26 cellular contexts compared by ENCODE assay signal in genomic region chr12:66920205-66920604, GRCh38.
"Had no signal": no experiment of that assay in that cellular context is flagged by ENCODE, and none has a peak within 500 bp of the region (broad histone marks: within the 10 kb centered on the region; RNA-seq: fewer than 3 reads in every experiment).

No MANE protein-coding gene starts in this region.

- H3K27ac ChIP-seq: neutrophil, ovary, parathyroid adenoma, psoas muscle, right lobe of liver, sigmoid colon, stomach, thoracic aorta, thyroid gland, tibial nerve, upper lobe of right lung, uterus had no signal

- H3K4me3 ChIP-seq: ovary, psoas muscle, right lobe of liver, sigmoid colon, stomach, thoracic aorta, thyroid gland, tibial nerve, upper lobe of right lung, uterus had no signal

- H3K9me3 ChIP-seq: neutrophil, ovary, psoas muscle, right lobe of liver, sigmoid colon, stomach, thoracic aorta, thyroid gland, tibial nerve, upper lobe of right lung, uterus had no signal

- H2AFZ ChIP-seq: parathyroid adenoma had no signal

- H3K36me3 ChIP-seq: neutrophil, ovary, right lobe of liver, sigmoid colon, stomach, thoracic aorta, thyroid gland, tibial nerve, upper lobe of right lung, uterus had no signal

- H3K27me3 ChIP-seq: neutrophil, ovary, right lobe of liver, sigmoid colon, stomach, thyroid gland, tibial nerve, upper lobe of right lung, uterus had no signal

- DNase-seq: naive thymus-derived CD8-positive, alpha-beta T cell; nephron progenitor cell; nucleus accumbens; ovary; posterior cingulate gyrus; psoas muscle; right cardiac atrium; right lobe of liver; sigmoid colon; small intestine; stimulated activated CD4-positive, alpha-beta T cell treated with anti-CD3 and anti-CD28 coated beads, Interleukin-15, amount 100 ng/mL, for 24 hours; stimulated activated CD4-positive, alpha-beta T cell treated with anti-CD3 and anti-CD28 coated beads, Interleukin-2, amount 100 ng/mL, for 24 hours; stimulated activated CD4-positive, alpha-beta T cell treated with anti-CD3 and anti-CD28 coated beads, Interleukin-2, amount 100 ng/mL, for 48 hours; stimulated activated CD4-positive, alpha-beta T cell treated with anti-CD3 and anti-CD28 coated beads, Interleukin-4, amount 100 ng/mL, for 24 hours; stimulated activated naive B cell treated with anti-CD40 and anti-IgM and Interleukin-4, amounts not matched to agents 10 μg/mL and 1 μg/mL and 100 μg/mL, for 72 hours; stimulated activated naive CD4-positive, alpha-beta T cell treated with Interleukin-2 at 50 U/mL for 16 hours; stomach; thyroid gland; upper lobe of right lung; uterus had no signal

- H3K9ac ChIP-seq: parathyroid adenoma had no signal

- H3K4me1 ChIP-seq: psoas muscle, right lobe of liver, thyroid gland, tibial nerve, upper lobe of right lung, uterus had no signal

- ATAC-seq: naive thymus-derived CD8-positive, alpha-beta T cell; natural killer cell treated with Interleukin-12 subunit alpha and Interleukin-12 subunit beta and Interleukin-15 and Interleukin-18, amount 100 ng/mL, for 72 hours; psoas muscle; right cardiac atrium; right lobe of liver; stimulated activated effector memory CD8-positive, alpha-beta T cell treated with anti-CD3 and anti-CD28 coated beads, Interleukin-12 subunit alpha, Interleukin-12 subunit beta, amount 100 ng/mL, for 72 hours; stimulated activated naive B cell treated with anti-CD40 and anti-IgM and Interleukin-4, amounts not matched to agents 10 μg/mL and 1 μg/mL and 100 μg/mL, for 72 hours; upper lobe of right lung had no signal
